In genomic region chr1:228684609-228685008, GRCh38 we compare ENCODE assay signal across 24 cellular contexts. TPM values are rescaled to one million over a fixed set of nuclear protein-coding genes. Genes with fewer than 3 reads are reported as not detected.
DNase-seq lines count a peak whose midpoint lies in the region; ATAC-seq and TF ChIP-seq lines count a peak whose summit lies in the region.
"Had no signal": no experiment of that assay in that cellular context is flagged by ENCODE, and none has a peak within 500 bp of the region (broad histone marks: within the 10 kb centered on the region; RNA-seq: fewer than 3 reads in every experiment).

No MANE protein-coding gene starts in this region.

- H3K27me3 ChIP-seq in adipocyte (replicated peaks; ENCODE audit: control insufficient read depth, insufficient read depth, low read length) (peaks cover 3% of the 10 kb centered on the region), right atrium auricular region (no peaks in the 10 kb centered on the region), smooth muscle cell (ENCODE audit: low read depth) (no peaks in the 10 kb centered on the region)

- H3K27ac ChIP-seq in right atrium auricular region = peak overlapping the region; percentile 19
- H3K27ac ChIP-seq in smooth muscle cell (ENCODE audit: low read depth) = peak overlapping the region; percentile 88
- H3K27ac ChIP-seq: C4-2B, psoas muscle had no signal

- H3K4me2 ChIP-seq in smooth muscle cell = peak overlapping the region; percentile 64
- H3K4me2 ChIP-seq: SK-N-SH had no signal

- no peaks in the 10 kb centered on the region for H4K20me1 ChIP-seq in smooth muscle cell (ENCODE audit: low read depth)

- H3K4me3 ChIP-seq in adipocyte (ENCODE audit: low read length) = peak overlapping the region; percentile 13
- H3K4me3 ChIP-seq in right atrium auricular region = no peak overlapping the region
- no peak overlapping the region for H3K4me3 ChIP-seq in smooth muscle cell
- H3K4me3 ChIP-seq: mucosa of descending colon, psoas muscle had no signal

- WGBS in smooth muscle cell (ENCODE audit: low lambda C conversion rate) = 42% methylated on average over 7 of the region's 7 CpGs

- H3K9me3 ChIP-seq in adipocyte (ENCODE audit: control insufficient read depth, low read length) (no peaks in the 10 kb centered on the region), right atrium auricular region (no peaks in the 10 kb centered on the region), smooth muscle cell (replicated peaks; ENCODE audit: low read depth) (no peaks in the 10 kb centered on the region)
- H3K9me3 ChIP-seq: mucosa of descending colon, psoas muscle, SK-N-SH had no signal

- H3K4me1 ChIP-seq in adipocyte (ENCODE audit: control insufficient read depth, insufficient read depth, low read length) (peaks cover 4% of the 10 kb centered on the region), right atrium auricular region (peaks cover 0 to 10% of the 10 kb centered on the region in 2 donors), smooth muscle cell (ENCODE audit: low read depth) (peaks cover 10% of the 10 kb centered on the region)
- H3K4me1 ChIP-seq: psoas muscle had no signal

- in situ Hi-C loops in KBM-7 (cut with MboI; ENCODE audit: low pct_unique_long_range_greater_than_20kb, low sequenced_read_pairs) = no loop called here

- no peaks in the 10 kb centered on the region for H3K79me2 ChIP-seq in smooth muscle cell (ENCODE audit: low read depth)

- H3K36me3 ChIP-seq in adipocyte (ENCODE audit: control insufficient read depth, insufficient read depth, low read length, severe bottlenecking) (no peaks in the 10 kb centered on the region), right atrium auricular region (no peaks in the 10 kb centered on the region), smooth muscle cell (ENCODE audit: low read depth) (no peaks in the 10 kb centered on the region)

- ATAC-seq in GM21528 (IDR thresholded peaks at IDR 0.05; ENCODE audit: low FRiP score, unreplicated experiment) = no peak
- ATAC-seq in GM21390 (IDR thresholded peaks at IDR 0.05; ENCODE audit: unreplicated experiment) = no peak
- ATAC-seq: mucosa of descending colon, psoas muscle had no signal

- peak overlapping the region; percentile 33 for H2AFZ ChIP-seq in smooth muscle cell (ENCODE audit: low read depth)

- DNase-seq in KBM-7 (peak; percentile 42), adipocyte (ENCODE audit: low read depth) (no peak), right atrium auricular region (ENCODE audit: low spot score) (no peak), smooth muscle cell (lab: John Stamatoyannopoulos, UW; ENCODE audit: unreplicated experiment) (no peak), NCI-H2029 treated with DMSO at 0.1 percent for 48 hours (lab: John Stamatoyannopoulos, UW) (no peak), NCI-H748 treated with DMSO at 0.1 percent for 48 hours (lab: John Stamatoyannopoulos, UW) (no peak)
- DNase-seq: activated CD4-positive, CD25-positive, alpha-beta regulatory T cell treated with anti-CD3 and anti-CD28 coated beads, Interleukin-2, amount 50 U/mL, for 72 hours; activated naive CD4-positive, alpha-beta T cell treated with anti-CD3 and anti-CD28 coated beads for 36 hours; activated T-cell treated with anti-CD3 and anti-CD28 coated beads, Interleukin-2, amount 50 U/mL, for 48 hours; anterior cingulate cortex; cerebellar nuclear complex; effector CD4-positive, alpha-beta T cell; erythroblast; HFFc6; mucosa of descending colon; NCI-H1694; NCI-H774; psoas muscle; SK-N-SH; stimulated activated CD4-positive, alpha-beta T cell treated with anti-CD3 and anti-CD28 coated beads, Interleukin-4, amount 100 ng/mL, for 4 hours; T-helper 9 cell had no signal

- TF ChIP-seq CTCF in right atrium auricular region (IDR thresholded peaks at IDR 0.05) (no peak), smooth muscle cell (IDR thresholded peaks at IDR 0.05; ENCODE audit: borderline replicate concordance, insufficient read depth, poor library complexity, severe bottlenecking) (no peak)

- peaks cover 15% of the 10 kb centered on the region for H3F3A ChIP-seq in smooth muscle cell (ENCODE audit: low read depth)

- no peak overlapping the region for H3K9ac ChIP-seq in adipocyte (ENCODE audit: low read length)
- H3K9ac ChIP-seq in smooth muscle cell (ENCODE audit: low read depth) = no peak overlapping the region
- H3K9ac ChIP-seq: SK-N-SH had no signal

RNA-seq across cellular contexts. Expression of gene RHOU, which starts 50.7 kb away (rescaled TPM):
- total RNA-seq in right atrium auricular region (10 to 100 TPM in 1 of 2 donors, 1 to 10 TPM in 1; 6.0 to 12.2 TPM), smooth muscle cell (50.6 and 65.0 TPM in 2 replicates)
- polyA plus RNA-seq in smooth muscle cell = 25.8 and 29.8 TPM in 2 replicates
